ENCODE assay signal across 9 cellular contexts in genomic region chr4:159455675-159456235, GRCh38.
A peak's percentile ranks its signal among the peaks of the same experiment; 100 is the strongest.
DNase-seq lines count a peak whose midpoint lies in the region; ATAC-seq and TF ChIP-seq lines count a peak whose summit lies in the region.
"Had no signal": no experiment of that assay in that cellular context is flagged by ENCODE, and none has a peak within 500 bp of the region (broad histone marks: within the 10 kb centered on the region; RNA-seq: fewer than 3 reads in every experiment).

No MANE protein-coding gene starts in this region.

- intact Hi-C loops in testis (cut with DNase I; ENCODE audit: low total_unique reads), result no loop called here

- CTCF ChIA-PET in SK-N-SH (lab: Yijun Ruan, JAX), result interaction anchor here (0.6 to 2.2 kb wide), 23 partner anchors 8 to 1969 kb away, joined by 3 to 10 read pairs (median 3); no protein-coding TSS in a partner anchor

- no peaks in the 10 kb centered on the region for H3K27me3 ChIP-seq in SK-N-SH (ENCODE audit: insufficient read depth)
- H3K27me3 ChIP-seq in foreskin keratinocyte, result no peaks in the 10 kb centered on the region
- no peaks in the 10 kb centered on the region for H3K27me3 ChIP-seq in testis
- H3K27me3 ChIP-seq: neutrophil had no signal

- H3K4me1 ChIP-seq in SK-N-SH (ENCODE audit: control insufficient read depth in 1 of 2, insufficient read depth in 2 of 2, low read depth in 1 of 2, low read length in 1 of 2), result no peaks in the 10 kb centered on the region
- H3K4me1 ChIP-seq in foreskin keratinocyte, result peaks cover 4% of the 10 kb centered on the region
- no peaks in the 10 kb centered on the region for H3K4me1 ChIP-seq in testis

- no peaks in the 10 kb centered on the region for H3K79me2 ChIP-seq in SK-N-SH (ENCODE audit: insufficient read depth)

- TF ChIP-seq CTCF in SK-N-SH (IDR thresholded peaks at IDR 0.05) (peak; percentile 80), foreskin keratinocyte (conservative IDR thresholded peaks at IDR 0.05) (peak; percentile 76), testis (IDR thresholded peaks at IDR 0.05) (peak in 1 of 3 experiments; percentile 45)

- H3K9me3 ChIP-seq in SK-N-SH (no peaks in the 10 kb centered on the region), testis (no peaks in the 10 kb centered on the region)
- H3K9me3 ChIP-seq: neutrophil had no signal

- H3K9ac ChIP-seq in SK-N-SH, result no peak overlapping the region

- no peaks in the 10 kb centered on the region for H3K9me2 ChIP-seq in SK-N-SH

- no peaks in the 10 kb centered on the region for H3F3A ChIP-seq in SK-N-SH (replicated peaks; ENCODE audit: insufficient read depth)

- H3K4me2 ChIP-seq in SK-N-SH, result peak overlapping the region; percentile 5; the same call in 1 of the 2 replicates

- DNase-seq in COLO829 (ENCODE audit: low spot score), result peak; percentile 78
- peak; percentile 68 for DNase-seq in SK-N-SH
- peak in 1 of 2 donors; percentile 34 for DNase-seq in foreskin keratinocyte
- DNase-seq in testis, result peak; percentile 53
- no peak for DNase-seq in stimulated activated naive CD4-positive, alpha-beta T cell (lab: John Stamatoyannopoulos, UW)
- DNase-seq in activated naive CD4-positive, alpha-beta T cell treated with anti-CD3 and anti-CD28 coated beads, Interleukin-2, amount 50 U/mL, for 16 hours, result no peak

- TF ChIP-seq RAD21 in Ishikawa (IDR thresholded peaks at IDR 0.05; ENCODE audit: low read depth), result peak; percentile 68
- TF ChIP-seq RAD21 in SK-N-SH (IDR thresholded peaks at IDR 0.05; ENCODE audit: low read length), result peak; percentile 49

- H4K20me1 ChIP-seq in SK-N-SH (ENCODE audit: insufficient read depth), result no peaks in the 10 kb centered on the region

- WGBS in SK-N-SH (ENCODE audit: low lambda C conversion rate), result 46% methylated on average over 3 of the region's 3 CpGs
- 29 to 30% methylated on average over 3 of the region's 3 CpGs for WGBS in testis, 2 donors

- ATAC-seq in GM19043 (IDR thresholded peaks at IDR 0.05; ENCODE audit: low read depth, unreplicated experiment) (peak; percentile 68), foreskin keratinocyte (peak; percentile 67)

- H3K36me3 ChIP-seq in SK-N-SH (replicated peaks in 1 of 2; ENCODE audit: control insufficient read depth in 1 of 2, insufficient read depth in 2 of 2, low read length in 1 of 2), result no peaks in the 10 kb centered on the region
- H3K36me3 ChIP-seq in testis (ENCODE audit: low read depth, missing control alignments), result no peaks in the 10 kb centered on the region
- H3K36me3 ChIP-seq: neutrophil had no signal

- TF ChIP-seq EP300 in Ishikawa (IDR thresholded peaks at IDR 0.05; ENCODE audit: borderline replicate concordance) (no peak), SK-N-SH (IDR thresholded peaks at IDR 0.05; ENCODE audit: borderline replicate concordance in 1 of 2, low read depth in 1 of 2, low read length in 1 of 2) (no peak)

- H3K4me3 ChIP-seq in SK-N-SH (ENCODE audit: low read depth in 2 of 2, low read length in 1 of 2) (peak overlapping the region in 1 of 2 experiments; percentile 27; a peak in 1 of 4 replicates), testis (no peak overlapping the region)

- TF ChIP-seq POLR2A in testis (IDR thresholded peaks at IDR 0.05), result no peak

- peak overlapping the region; percentile 85 for H2AFZ ChIP-seq in SK-N-SH (ENCODE audit: low read depth)

- no peak overlapping the region for H3K27ac ChIP-seq in SK-N-SH (ENCODE audit: low read depth in 2 of 2, low read length in 1 of 2)
- no peak overlapping the region for H3K27ac ChIP-seq in foreskin keratinocyte
- H3K27ac ChIP-seq in testis, result no peak overlapping the region
- H3K27ac ChIP-seq: neutrophil had no signal

- POLR2A ChIA-PET in SK-N-SH (lab: Yijun Ruan, JAX), result no interaction called here

TF ChIP-seq in Ishikawa, 13 proteins besides CTCF, POLR2A, EP300 and RAD21 (continues in another document):
- no peak for TF ChIP-seq TEAD4 (IDR thresholded peaks at IDR 0.05)
- no peak for TF ChIP-seq ZBTB7A (IDR thresholded peaks at IDR 0.05; ENCODE audit: low read depth)
- no peak for TF ChIP-seq CEBPB (IDR thresholded peaks at IDR 0.05)
- no peak for TF ChIP-seq EGR1 (IDR thresholded peaks at IDR 0.05)
- TF ChIP-seq, protein P1, sequence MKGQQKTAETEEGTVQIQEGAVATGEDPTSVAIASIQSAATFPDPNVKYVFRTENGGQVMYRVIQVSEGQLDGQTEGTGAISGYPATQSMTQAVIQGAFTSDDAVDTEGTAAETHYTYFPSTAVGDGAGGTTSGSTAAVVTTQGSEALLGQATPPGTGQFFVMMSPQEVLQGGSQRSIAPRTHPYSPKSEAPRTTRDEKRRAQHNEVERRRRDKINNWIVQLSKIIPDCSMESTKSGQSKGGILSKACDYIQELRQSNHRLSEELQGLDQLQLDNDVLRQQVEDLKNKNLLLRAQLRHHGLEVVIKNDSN (IDR thresholded peaks at IDR 0.05), result no peak
- no peak for TF ChIP-seq TAF1 (IDR thresholded peaks at IDR 0.05; ENCODE audit: low read depth)
- TF ChIP-seq, protein P2, sequence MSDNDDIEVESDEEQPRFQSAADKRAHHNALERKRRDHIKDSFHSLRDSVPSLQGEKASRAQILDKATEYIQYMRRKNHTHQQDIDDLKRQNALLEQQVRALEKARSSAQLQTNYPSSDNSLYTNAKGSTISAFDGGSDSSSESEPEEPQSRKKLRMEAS (IDR thresholded peaks at IDR 0.05), result no peak
- no peak for TF ChIP-seq NFIC (IDR thresholded peaks at IDR 0.05)
- no peak for TF ChIP-seq TCF12 (IDR thresholded peaks at IDR 0.05; ENCODE audit: low read depth)
- no peak for TF ChIP-seq REST (IDR thresholded peaks at IDR 0.05; ENCODE audit: low read depth)

TF ChIP-seq in SK-N-SH, 30 proteins besides CTCF, POLR2A, EP300 and RAD21 (continues in another document):
- no peak for TF ChIP-seq EZH2phosphoT487 (IDR thresholded peaks at IDR 0.05; ENCODE audit: borderline replicate concordance, low read depth)
- TF ChIP-seq SMC3 (IDR thresholded peaks at IDR 0.05; ENCODE audit: low read depth, low read length), result no peak; the same call in 1 of the 2 replicates
- TF ChIP-seq NRF1 (IDR thresholded peaks at IDR 0.05; ENCODE audit: low read depth, low read length), result no peak
- TF ChIP-seq, protein P1 (IDR thresholded peaks at IDR 0.05; ENCODE audit: borderline replicate concordance, low read depth), result no peak
- no peak for TF ChIP-seq ZBTB33 (IDR thresholded peaks at IDR 0.05; ENCODE audit: borderline replicate concordance, low read depth)
- TF ChIP-seq GABPA (IDR thresholded peaks at IDR 0.05; ENCODE audit: low read depth), result no peak
- no peak for TF ChIP-seq RCOR1 (IDR thresholded peaks at IDR 0.05; ENCODE audit: low read length)
- no peak for TF ChIP-seq REST (IDR thresholded peaks at IDR 0.05; ENCODE audit: low read depth, low read length)
- TF ChIP-seq, protein P3, sequence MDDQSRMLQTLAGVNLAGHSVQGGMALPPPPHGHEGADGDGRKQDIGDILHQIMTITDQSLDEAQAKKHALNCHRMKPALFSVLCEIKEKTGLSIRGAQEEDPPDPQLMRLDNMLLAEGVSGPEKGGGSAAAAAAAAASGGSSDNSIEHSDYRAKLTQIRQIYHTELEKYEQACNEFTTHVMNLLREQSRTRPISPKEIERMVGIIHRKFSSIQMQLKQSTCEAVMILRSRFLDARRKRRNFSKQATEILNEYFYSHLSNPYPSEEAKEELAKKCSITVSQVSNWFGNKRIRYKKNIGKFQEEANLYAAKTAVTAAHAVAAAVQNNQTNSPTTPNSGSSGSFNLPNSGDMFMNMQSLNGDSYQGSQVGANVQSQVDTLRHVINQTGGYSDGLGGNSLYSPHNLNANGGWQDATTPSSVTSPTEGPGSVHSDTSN (IDR thresholded peaks at IDR 0.05), result no peak

Comparison
In these comparisons a context has a peak if more than half of its experiments do, and no peak if none do; other contexts are left out.
1. DNase-seq: peak in COLO829 (single experiment), SK-N-SH (single experiment) and testis (single experiment); none in stimulated activated naive CD4-positive, alpha-beta T cell (0 of 6) and activated naive CD4-positive, alpha-beta T cell treated with anti-CD3 and anti-CD28 coated beads, Interleukin-2, amount 50 U/mL, for 16 hours (single experiment).